28 cellular contexts compared by ENCODE assay signal in the genomic region with DNA sequence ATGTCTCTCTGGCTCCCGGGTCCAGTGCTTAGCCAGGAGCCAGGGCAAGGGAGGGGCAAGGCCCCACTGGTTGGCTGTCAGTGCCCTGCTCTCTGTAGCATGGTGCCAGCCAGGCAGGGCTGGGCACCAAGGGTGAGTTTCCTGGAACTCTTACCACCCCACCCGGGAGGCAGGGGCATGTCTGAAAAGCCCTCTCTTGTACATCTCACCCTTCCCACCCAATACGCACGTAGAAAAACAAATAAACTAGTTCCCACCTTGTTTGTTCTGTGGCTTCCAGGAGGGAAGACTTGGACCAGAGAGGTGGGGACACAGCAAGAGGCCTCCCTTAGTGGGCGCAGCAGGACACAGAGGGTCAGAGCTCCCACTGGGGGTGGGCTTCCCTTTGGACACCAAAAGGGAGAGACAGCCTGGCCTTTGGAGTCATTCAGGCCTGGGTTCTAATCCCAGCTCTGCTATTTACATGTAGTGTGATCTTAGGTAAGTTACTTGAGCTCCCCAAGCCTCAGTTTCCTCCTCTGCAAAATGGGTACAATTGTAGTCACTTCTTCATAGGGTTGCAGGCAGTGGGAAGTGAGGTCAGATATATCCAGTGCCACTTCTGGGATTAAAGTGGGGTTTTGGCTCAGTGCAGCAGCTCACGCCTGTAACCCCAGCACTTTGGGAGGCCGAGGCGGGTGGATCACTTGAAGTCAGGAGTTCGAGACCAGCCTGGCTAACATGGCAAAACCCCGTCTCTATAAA. TPM values are rescaled to one million over a fixed set of nuclear protein-coding genes. Genes with fewer than 3 reads are reported as not detected.
"Had no signal": no experiment of that assay in that cellular context is flagged by ENCODE, and none has a peak within 500 bp of the region (broad histone marks: within the 10 kb centered on the region; RNA-seq: fewer than 3 reads in every experiment).

No MANE protein-coding gene starts in this region.

- H3K27me3 ChIP-seq: hepatocyte, pancreas, right atrium auricular region, suprapubic skin, upper lobe of right lung, uterus had no signal

- H2AFZ ChIP-seq: hepatocyte had no signal

- H3K4me3 Mint-ChIP-seq: immature natural killer cell; memory B cell; natural killer cell; stimulated activated naive CD8-positive, alpha-beta T cell treated with anti-CD3 and anti-CD28 coated beads, Interleukin-15, amount 100 ng/mL, for 72 hours had no signal

- H3K9me3 ChIP-seq: gastroesophageal sphincter, heart left ventricle, pancreas, right atrium auricular region, suprapubic skin, transverse colon, upper lobe of right lung, uterus had no signal

- H3K36me3 Mint-ChIP-seq: immature natural killer cell, memory B cell, natural killer cell had no signal

- H3K9me3 Mint-ChIP-seq: immature natural killer cell; memory B cell; natural killer cell; stimulated activated naive CD8-positive, alpha-beta T cell treated with anti-CD3 and anti-CD28 coated beads, Interleukin-15, amount 100 ng/mL, for 72 hours had no signal

- H3K27ac Mint-ChIP-seq: immature natural killer cell; memory B cell; natural killer cell; stimulated activated naive CD8-positive, alpha-beta T cell treated with anti-CD3 and anti-CD28 coated beads, Interleukin-15, amount 100 ng/mL, for 72 hours had no signal

- H3K4me2 ChIP-seq: hepatocyte, smooth muscle cell had no signal

- H3K4me1 ChIP-seq: gastroesophageal sphincter, heart left ventricle, pancreas, right atrium auricular region, transverse colon, upper lobe of right lung, uterus had no signal

- H3K27ac ChIP-seq: epithelial cell of prostate, gastroesophageal sphincter, heart left ventricle, hepatocyte, pancreas, right atrium auricular region, suprapubic skin, transverse colon, upper lobe of right lung, uterus had no signal

- DNase-seq: cortex of kidney; effector CD4-positive, alpha-beta T cell; foreskin fibroblast; heart left ventricle; immature natural killer cell; natural killer cell; pancreas; stimulated activated CD4-positive, alpha-beta T cell treated with anti-CD3 and anti-CD28 coated beads, Interleukin-12 subunit alpha, Interleukin-12 subunit beta, amount 100 ng/mL, for 4 hours; stimulated activated CD4-positive, alpha-beta T cell treated with anti-CD3 and anti-CD28 coated beads, Interleukin-1b, Interleukin-23, amount 100 ng/mL, for 48 hours; stimulated activated CD4-positive, alpha-beta T cell treated with anti-CD3 and anti-CD28 coated beads, Interleukin-4, amount 100 ng/mL, for 1 hour; stimulated activated CD8-positive, alpha-beta memory T cell treated with anti-CD3 and anti-CD28 coated beads, Interleukin-4, amount 100 ng/mL, for 48 hours; stimulated activated naive CD4-positive, alpha-beta T cell; stimulated activated naive CD8-positive, alpha-beta T cell treated with anti-CD3 and anti-CD28 coated beads, Interleukin-15, amount 100 ng/mL, for 72 hours; transverse colon; upper lobe of right lung; uterus had no signal

- H3K4me1 Mint-ChIP-seq: immature natural killer cell; memory B cell; natural killer cell; stimulated activated naive CD8-positive, alpha-beta T cell treated with anti-CD3 and anti-CD28 coated beads, Interleukin-15, amount 100 ng/mL, for 72 hours had no signal

- FAIRE-seq: keratinocyte, pancreas had no signal

- ATAC-seq: esophagus mucosa; gastroesophageal sphincter; heart left ventricle; natural killer cell; pancreas; sciatic nerve; stimulated activated naive CD8-positive, alpha-beta T cell treated with anti-CD3 and anti-CD28 coated beads, Interleukin-15, amount 100 ng/mL, for 72 hours; upper lobe of right lung had no signal

- H3K4me3 ChIP-seq: gastroesophageal sphincter, heart left ventricle, hepatocyte, lung, pancreas, right atrium auricular region, smooth muscle cell, suprapubic skin, transverse colon, upper lobe of right lung, uterus had no signal

- H3K27me3 Mint-ChIP-seq: stimulated activated naive CD8-positive, alpha-beta T cell treated with anti-CD3 and anti-CD28 coated beads, Interleukin-15, amount 100 ng/mL, for 72 hours had no signal

- H3K36me3 ChIP-seq: gastroesophageal sphincter, heart left ventricle, pancreas, right atrium auricular region, transverse colon, upper lobe of right lung, uterus had no signal

RNA-seq across cellular contexts. Expression of a gene that starts 17.2 kb away (rescaled TPM):
- total RNA-seq: natural killer cell had no signal
- polyA plus RNA-seq: immature natural killer cell, neural cell had no signal
